In the genomic region with DNA sequence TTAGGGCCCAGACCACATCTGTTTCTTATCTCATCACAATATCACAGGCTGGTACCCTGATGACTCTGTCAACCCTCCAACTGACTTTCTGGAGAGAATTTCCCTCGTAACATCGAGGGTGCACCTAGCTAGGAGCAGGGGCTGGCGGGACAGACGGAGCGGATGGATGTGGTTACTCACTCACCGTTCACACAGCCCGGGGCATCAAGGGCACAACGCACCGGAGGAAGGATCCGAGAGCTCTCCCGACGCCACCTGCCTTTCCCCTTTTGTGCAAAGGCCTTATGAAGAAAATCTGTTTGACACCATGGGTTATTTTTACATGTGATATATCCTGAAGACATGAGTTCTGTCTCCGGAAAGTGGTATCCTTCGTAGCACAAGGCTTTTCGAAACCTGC, we compare ENCODE assay signal across 1 cellular context.
TF ChIP-seq lines count a peak whose summit lies in the region.

No MANE protein-coding gene starts in this region.

TF ChIP-seq in SK-N-SH treated with all-trans-retinoic acid at 6 μM for 48 hours, 23 proteins besides CTCF, POLR2A, EP300 and RAD21 (continued from another document):
- TF ChIP-seq, protein P1, sequence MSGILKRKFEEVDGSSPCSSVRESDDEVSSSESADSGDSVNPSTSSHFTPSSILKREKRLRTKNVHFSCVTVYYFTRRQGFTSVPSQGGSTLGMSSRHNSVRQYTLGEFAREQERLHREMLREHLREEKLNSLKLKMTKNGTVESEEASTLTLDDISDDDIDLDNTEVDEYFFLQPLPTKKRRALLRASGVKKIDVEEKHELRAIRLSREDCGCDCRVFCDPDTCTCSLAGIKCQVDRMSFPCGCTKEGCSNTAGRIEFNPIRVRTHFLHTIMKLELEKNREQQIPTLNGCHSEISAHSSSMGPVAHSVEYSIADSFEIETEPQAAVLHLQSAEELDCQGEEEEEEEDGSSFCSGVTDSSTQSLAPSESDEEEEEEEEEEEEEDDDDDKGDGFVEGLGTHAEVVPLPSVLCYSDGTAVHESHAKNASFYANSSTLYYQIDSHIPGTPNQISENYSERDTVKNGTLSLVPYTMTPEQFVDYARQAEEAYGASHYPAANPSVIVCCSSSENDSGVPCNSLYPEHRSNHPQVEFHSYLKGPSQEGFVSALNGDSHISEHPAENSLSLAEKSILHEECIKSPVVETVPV (CRISPR knock-in tag; IDR thresholded peaks at IDR 0.05) = no peak
